In genomic region chr17:75557075-75557851, GRCh38 we compare ENCODE assay signal across 10 cellular contexts. TPM values are rescaled to one million over a fixed set of nuclear protein-coding genes. Genes with fewer than 3 reads are reported as not detected.
DNase-seq lines count a peak whose midpoint lies in the region; ATAC-seq, FAIRE-seq and TF ChIP-seq lines count a peak whose summit lies in the region.
"Had no signal": no experiment of that assay in that cellular context is flagged by ENCODE, and none has a peak within 500 bp of the region (broad histone marks: within the 10 kb centered on the region; RNA-seq: fewer than 3 reads in every experiment).

No MANE protein-coding gene starts in this region.

- H3K27me3 ChIP-seq in cardiac muscle cell = no peaks in the 10 kb centered on the region
- no peaks in the 10 kb centered on the region for H3K27me3 ChIP-seq in left ventricle myocardium inferior (ENCODE audit: low read depth)
- no peaks in the 10 kb centered on the region for H3K27me3 ChIP-seq in K562 (ENCODE audit: control insufficient read depth in 2 of 2, insufficient read depth in 2 of 2, low read length in 2 of 2)

- POLR2A ChIA-PET in K562 (lab: Yijun Ruan, JAX) = interaction anchor here (0.6 to 1.0 kb wide), 3 partner anchors 20 to 1880 kb away, joined by 3 to 4 read pairs (median 4); no protein-coding TSS in a partner anchor
- POLR2A ChIA-PET in T-cell (lab: Charles Lee) = no interaction called here
- POLR2A ChIA-PET in activated CD4-positive, alpha-beta T cell treated with anti-CD3 and anti-CD28 coated beads for 36 hours (lab: Charles Lee) = no interaction called here

- H3K9ac ChIP-seq in K562 (ENCODE audit: insufficient read depth in 1 of 2, low read depth in 2 of 2, low read length in 2 of 2) = peak overlapping the region in 1 of 2 experiments; percentile 81; a peak in 2 of 4 replicates

- H3K9me1 ChIP-seq in K562 (ENCODE audit: control insufficient read depth, insufficient read depth, low read length) = peaks cover 3% of the 10 kb centered on the region

- CTCF ChIA-PET in K562 (lab: Yijun Ruan, JAX; ENCODE audit: low intra/inter-chr PET ratio) = interaction anchor here (0.6 kb wide), 1 partner anchor 19 kb away, joined by 3 read pairs; no protein-coding TSS in a partner anchor
- CTCF ChIA-PET in T-cell (lab: Charles Lee) = no interaction called here
- CTCF ChIA-PET in activated CD4-positive, alpha-beta T cell treated with anti-CD3 and anti-CD28 coated beads for 36 hours (lab: Charles Lee) = interaction anchor here (1.5 kb wide), 1 partner anchor 44 kb away, joined by 5 read pairs; no protein-coding TSS in a partner anchor

- H3K27ac Mint-ChIP-seq in T-cell = no peak overlapping the region
- no peak overlapping the region for H3K27ac Mint-ChIP-seq in activated CD4-positive, alpha-beta T cell treated with anti-CD3 and anti-CD28 coated beads for 36 hours

- no peak for TF ChIP-seq CTCF in cardiac muscle cell (IDR thresholded peaks at IDR 0.05; ENCODE audit: low read depth, low read length)
- no peak for TF ChIP-seq CTCF in left ventricle myocardium inferior (IDR thresholded peaks at IDR 0.05; ENCODE audit: borderline replicate concordance)
- TF ChIP-seq CTCF in K562 (IDR thresholded peaks at IDR 0.05 in 2 of 3, conservative IDR thresholded peaks at IDR 0.05 in 1 of 3; ENCODE audit: insufficient read depth in 2 of 3, low read depth in 1 of 3, low read length in 3 of 3) = no peak

- H3K9me3 Mint-ChIP-seq in T-cell = no peaks in the 10 kb centered on the region
- no peaks in the 10 kb centered on the region for H3K9me3 Mint-ChIP-seq in activated CD4-positive, alpha-beta T cell treated with anti-CD3 and anti-CD28 coated beads for 36 hours (ENCODE audit: low read depth)

- H3K4me3 Mint-ChIP-seq in T-cell = no peak overlapping the region
- H3K4me3 Mint-ChIP-seq in activated CD4-positive, alpha-beta T cell treated with anti-CD3 and anti-CD28 coated beads for 36 hours = no peak overlapping the region

- DNase-seq in cardiac muscle cell (ENCODE audit: low read depth in 1 of 2, low spot score in 1 of 2) (peak; percentile 35 to 58), left ventricle myocardium inferior (no peak), K562 (ENCODE audit: extremely low read depth in 1 of 4, low spot score in 3 of 4) (peak; percentile 78 to 82 (median 78)), left lobe of liver (ENCODE audit: low spot score) (peak; percentile 97), ureter (ENCODE audit: low spot score) (peak; percentile 68), NCI-H345 treated with DMSO at 0.1 percent for 48 hours (lab: John Stamatoyannopoulos, UW; ENCODE audit: unreplicated experiment) (no peak), T-cell (no peak)
- no peak for DNase-seq in activated CD4-positive, alpha-beta T cell treated with anti-CD3 and anti-CD28 coated beads for 36 hours
- DNase-seq: NK-92 treated with Interleukin-12 subunit alpha and Interleukin-12 subunit beta, amount 100 ng/mL, for 24 hours; stimulated activated naive CD4-positive, alpha-beta T cell had no signal

- peaks cover 0 to 4% (median 0%) of the 10 kb centered on the region in 3 donors for H3K4me1 Mint-ChIP-seq in T-cell
- H3K4me1 Mint-ChIP-seq in activated CD4-positive, alpha-beta T cell treated with anti-CD3 and anti-CD28 coated beads for 36 hours = no peaks in the 10 kb centered on the region

- ATAC-seq in K562 = peak; percentile 85
- ATAC-seq in left lobe of liver = peak; percentile 68
- no peak for ATAC-seq in T-cell (replicated peaks in 1 of 4)
- ATAC-seq in activated CD4-positive, alpha-beta T cell treated with anti-CD3 and anti-CD28 coated beads for 36 hours = no peak

- WGBS in K562 (ENCODE audit: insufficient coverage, low coverage, missing lambda C conversion rate) = 41% methylated on average over 15 of the region's 15 CpGs

- no peaks in the 10 kb centered on the region for H3K79me2 ChIP-seq in K562 (ENCODE audit: control insufficient read depth, insufficient read depth, low read length)

- H3K27me3 Mint-ChIP-seq in T-cell = no peaks in the 10 kb centered on the region
- H3K27me3 Mint-ChIP-seq in activated CD4-positive, alpha-beta T cell treated with anti-CD3 and anti-CD28 coated beads for 36 hours = no peaks in the 10 kb centered on the region

- 0 out of 2 replicates have a peak overlapping the region, but pooled peaks have one; percentile 19 for H2AFZ ChIP-seq in K562 (ENCODE audit: low read depth, low read length)

- intact Hi-C loops in left ventricle myocardium inferior (cut with micrococcal nuclease) (no loop called here), K562 (cut with micrococcal nuclease) (no loop called here)
- intact Hi-C loops in activated CD4-positive, alpha-beta T cell treated with anti-CD3 and anti-CD28 coated beads for 36 hours (cut with DNase I, micrococcal nuclease) = no loop called here

- no peak for TF ChIP-seq RAD21 in K562 (CRISPR knock-in tag; conservative IDR thresholded peaks at IDR 0.05 in 1 of 2, IDR thresholded peaks at IDR 0.05 in 1 of 2)

- H3K4me2 ChIP-seq in K562 (ENCODE audit: insufficient read depth, low read length) = peak overlapping the region; percentile 38; the same call in 1 of the 2 replicates

- FAIRE-seq in K562 (lab: Jason Lieb, UNC) = peak; percentile 95

- H3K27ac ChIP-seq in cardiac muscle cell (peak overlapping the region; percentile 43), left ventricle myocardium inferior (replicated peaks) (no peak overlapping the region), K562 (ENCODE audit: extremely low read depth, low read depth, low read length) (no peak overlapping the region; the same call in 2 of the 3 replicates)

- in situ Hi-C loops in K562 (cut with MboI) = no loop called here

- no peak for TF ChIP-seq EP300 in K562 (IDR thresholded peaks at IDR 0.05; ENCODE audit: low read length)

- no peak for TF ChIP-seq POLR2A in K562 (conservative IDR thresholded peaks at IDR 0.05)

- H3K4me3 ChIP-seq in cardiac muscle cell = no peak overlapping the region
- H3K4me3 ChIP-seq in left ventricle myocardium inferior = no peak overlapping the region
- H3K4me3 ChIP-seq in K562 = no peak overlapping the region

- no TSS peak for BruUV-seq in K562 (replicated peaks; lab: Mats Ljungman, UMichigan)

- H3K9me3 ChIP-seq in cardiac muscle cell (ENCODE audit: low read depth) = no peaks in the 10 kb centered on the region
- no peaks in the 10 kb centered on the region for H3K9me3 ChIP-seq in left ventricle myocardium inferior (replicated peaks)
- no peaks in the 10 kb centered on the region for H3K9me3 ChIP-seq in K562 (replicated peaks; ENCODE audit: control insufficient read depth, insufficient read depth, low read depth, low read length)

- H4K20me1 ChIP-seq in K562 (replicated peaks; ENCODE audit: control insufficient read depth, insufficient read depth, low read length) = no peaks in the 10 kb centered on the region

- peaks cover 12% of the 10 kb centered on the region for H3K36me3 Mint-ChIP-seq in T-cell
- no peaks in the 10 kb centered on the region for H3K36me3 Mint-ChIP-seq in activated CD4-positive, alpha-beta T cell treated with anti-CD3 and anti-CD28 coated beads for 36 hours (ENCODE audit: low read depth)

- H3K4me1 ChIP-seq in cardiac muscle cell (ENCODE audit: low read depth) (peaks cover 23% of the 10 kb centered on the region), left ventricle myocardium inferior (peaks cover 4% of the 10 kb centered on the region), K562 (replicated peaks in 1 of 2; ENCODE audit: control insufficient read depth in 2 of 2, insufficient read depth in 2 of 2, low read length in 2 of 2) (peaks cover 20 to 53% of the 10 kb centered on the region in 2 experiments)

- H3K36me3 ChIP-seq in cardiac muscle cell (no peaks in the 10 kb centered on the region), left ventricle myocardium inferior (no peaks in the 10 kb centered on the region), K562 (ENCODE audit: control insufficient read depth, insufficient read depth, low read length) (no peaks in the 10 kb centered on the region)

RNA-seq across cellular contexts. Expression of gene MYO15B, which starts 30.3 kb away (rescaled TPM):
- total RNA-seq in cardiac muscle cell = 15.3 and 101 TPM in 2 replicates
- 21.3 and 49.2 TPM in 2 replicates for polyA plus RNA-seq in cardiac muscle cell
- total RNA-seq in left ventricle myocardium inferior = 43.0 TPM
- 8.9 and 39.4 TPM in 2 replicates for total RNA-seq in K562 (2011; cell fraction: chromatin; rRNA removed; ENCODE audit: low replicate concordance)
- total RNA-seq in K562 (2011; cell fraction: nucleolus; rRNA removed) = 22.5 and 24.7 TPM in 2 replicates
- total RNA-seq in K562 (2011; cell fraction: nucleoplasm; rRNA removed) = 11.1 and 14.7 TPM in 2 replicates
- 0.05 and 0.24 TPM in 2 replicates for total RNA-seq in K562 (2014; rRNA removed)
- 1.2 TPM in 1 of 2 replicates, not detected in the other for total RNA-seq in K562 (2014; rRNA removed; fragmentation: Illumina TruSeq; extraction: Trizol)
- 0.83 TPM in 2 replicates for total RNA-seq in K562 (2015; rRNA removed; fragmentation: Illumina TruSeq; extraction: Trizol)
- total RNA-seq in K562 (2021) = 1.5 and 3.1 TPM in 2 replicates
- 0.82 and 1.2 TPM in 2 replicates for polyA plus RNA-seq in K562 (2011; rRNA removed)
- polyA plus RNA-seq in K562 (2011; cell fraction: cytosol; rRNA removed) = 0.39 and 0.49 TPM in 2 replicates
- 15.0 and 17.9 TPM in 2 replicates for polyA plus RNA-seq in K562 (2011; cell fraction: nucleus; rRNA removed)
- 1.2 and 10.8 TPM in 2 replicates for polyA plus RNA-seq in K562 (2012)
- 0.12 and 0.76 TPM in 2 replicates for polyA plus RNA-seq in K562 (2014; fragmentation: Illumina TruSeq; extraction: Trizol)
- not detected for polyA plus RNA-seq in K562 (2014; fragmentation: Nextera tagmentation; extraction: Ambion mirVana)
- polyA plus RNA-seq in K562 (2014; rRNA removed) = 0.98 and 1.5 TPM in 2 replicates
- 0.70 and 1.0 TPM in 2 replicates for polyA minus RNA-seq in K562 (2011; rRNA and poly(A)+ RNA removed)
- not detected in 2 replicates for polyA minus RNA-seq in K562 (2011; cell fraction: cytosol; rRNA and poly(A)+ RNA removed)
- 7.7 and 8.5 TPM in 2 replicates for polyA minus RNA-seq in K562 (2011; cell fraction: nucleus; rRNA and poly(A)+ RNA removed)
- total RNA-seq in left lobe of liver = 34.2 TPM
- 267 TPM for total RNA-seq in ureter
- total RNA-seq in T-cell = 100 to 1,000 TPM; 171 to 382 (median 273) TPM
- 10 to 100 TPM; 20.8 to 22.4 TPM for total RNA-seq in activated CD4-positive, alpha-beta T cell treated with anti-CD3 and anti-CD28 coated beads for 36 hours

RNA-seq across cellular contexts. Expression of gene LLGL2, which starts 31.8 kb away (rescaled TPM):
- total RNA-seq in cardiac muscle cell (28.1 and 40.3 TPM in 2 replicates), left ventricle myocardium inferior (2.0 TPM), K562 (2014; rRNA removed) (17.9 and 19.5 TPM in 2 replicates), K562 (2014; rRNA removed; fragmentation: Illumina TruSeq; extraction: Trizol) (1.8 and 3.0 TPM in 2 replicates), K562 (2015; rRNA removed; fragmentation: Illumina TruSeq; extraction: Trizol) (10.2 and 11.8 TPM in 2 replicates), K562 (2021) (24.4 and 25.2 TPM in 2 replicates), left lobe of liver (90.6 TPM), ureter (94.0 TPM), T-cell (10 to 100 TPM; 31.2 to 75.7 (median 53.4) TPM)
- polyA plus RNA-seq in cardiac muscle cell (35.2 and 45.5 TPM in 2 replicates), K562 (2011; rRNA removed) (12.5 and 16.0 TPM in 2 replicates), K562 (2014; fragmentation: Illumina TruSeq; extraction: Trizol) (3.7 and 14.7 TPM in 2 replicates), K562 (2014; fragmentation: Nextera tagmentation; extraction: Ambion mirVana) (1 to 10 TPM in 1 of 2 experiments, under 1 TPM in 1; 0.32 to 1.3 TPM), K562 (2014; rRNA removed) (17.7 and 23.7 TPM in 2 replicates)
- total RNA-seq in K562 (2011; cell fraction: chromatin; rRNA removed; ENCODE audit: low replicate concordance) = 25.4 and 96.6 TPM in 2 replicates
- 63.3 and 66.7 TPM in 2 replicates for total RNA-seq in K562 (2011; cell fraction: nucleolus; rRNA removed)
- 38.1 and 42.6 TPM in 2 replicates for total RNA-seq in K562 (2011; cell fraction: nucleoplasm; rRNA removed)
- 14.3 and 34.7 TPM in 2 replicates for polyA plus RNA-seq in K562 (2011; cell fraction: cytosol; rRNA removed)
- 44.8 and 82.4 TPM in 2 replicates for polyA plus RNA-seq in K562 (2011; cell fraction: nucleus; rRNA removed)
- 14.8 and 26.6 TPM in 2 replicates for polyA plus RNA-seq in K562 (2012)
- polyA minus RNA-seq in K562 (2011; rRNA and poly(A)+ RNA removed) = 4.3 and 6.7 TPM in 2 replicates
- 10.6 and 11.3 TPM in 2 replicates for polyA minus RNA-seq in K562 (2011; cell fraction: cytosol; rRNA and poly(A)+ RNA removed)
- 21.3 and 23.8 TPM in 2 replicates for polyA minus RNA-seq in K562 (2011; cell fraction: nucleus; rRNA and poly(A)+ RNA removed)
- total RNA-seq in activated CD4-positive, alpha-beta T cell treated with anti-CD3 and anti-CD28 coated beads for 36 hours = 1 to 10 TPM; 7.1 to 9.6 TPM

RNA-seq across cellular contexts. Expression of gene TSEN54, which starts 40.9 kb away (rescaled TPM):
- total RNA-seq in cardiac muscle cell (70.5 and 88.8 TPM in 2 replicates), left ventricle myocardium inferior (6.8 TPM), K562 (2014; rRNA removed) (53.0 and 81.0 TPM in 2 replicates), K562 (2014; rRNA removed; fragmentation: Illumina TruSeq; extraction: Trizol) (34.6 and 48.9 TPM in 2 replicates), K562 (2015; rRNA removed; fragmentation: Illumina TruSeq; extraction: Trizol) (35.6 and 37.2 TPM in 2 replicates), K562 (2021) (58.0 and 64.3 TPM in 2 replicates), left lobe of liver (15.9 TPM), ureter (25.1 TPM), T-cell (10 to 100 TPM; 54.9 to 94.7 (median 67.6) TPM)
- polyA plus RNA-seq in cardiac muscle cell (52.8 and 64.4 TPM in 2 replicates), K562 (2011; rRNA removed) (57.6 and 62.0 TPM in 2 replicates), K562 (2014; fragmentation: Illumina TruSeq; extraction: Trizol) (40.0 and 41.6 TPM in 2 replicates), K562 (2014; fragmentation: Nextera tagmentation; extraction: Ambion mirVana) (10 to 100 TPM in 1 of 2 experiments, 1 to 10 TPM in 1; 5.9 to 13.6 TPM), K562 (2014; rRNA removed) (55.6 and 62.6 TPM in 2 replicates)
- total RNA-seq in K562 (2011; cell fraction: chromatin; rRNA removed; ENCODE audit: low replicate concordance) = 43.1 and 96.1 TPM in 2 replicates
- 63.2 and 67.5 TPM in 2 replicates for total RNA-seq in K562 (2011; cell fraction: nucleolus; rRNA removed)
- total RNA-seq in K562 (2011; cell fraction: nucleoplasm; rRNA removed) = 52.4 and 53.0 TPM in 2 replicates
- polyA plus RNA-seq in K562 (2011; cell fraction: cytosol; rRNA removed) = 56.9 and 82.8 TPM in 2 replicates
- 77.8 and 89.5 TPM in 2 replicates for polyA plus RNA-seq in K562 (2011; cell fraction: nucleus; rRNA removed)
- 38.5 and 39.9 TPM in 2 replicates for polyA plus RNA-seq in K562 (2012)
- polyA minus RNA-seq in K562 (2011; rRNA and poly(A)+ RNA removed) = 23.1 and 38.9 TPM in 2 replicates
- 16.1 and 23.9 TPM in 2 replicates for polyA minus RNA-seq in K562 (2011; cell fraction: cytosol; rRNA and poly(A)+ RNA removed)
- 14.4 and 17.5 TPM in 2 replicates for polyA minus RNA-seq in K562 (2011; cell fraction: nucleus; rRNA and poly(A)+ RNA removed)
- total RNA-seq in activated CD4-positive, alpha-beta T cell treated with anti-CD3 and anti-CD28 coated beads for 36 hours = 10 to 100 TPM; 29.2 to 35.1 TPM

RNA-seq across cellular contexts. Expression of gene CASKIN2, which starts 41.9 kb away (rescaled TPM):
- 24.4 and 31.2 TPM in 2 replicates for total RNA-seq in cardiac muscle cell
- 18.1 and 27.3 TPM in 2 replicates for polyA plus RNA-seq in cardiac muscle cell
- total RNA-seq in left ventricle myocardium inferior = 34.3 TPM
- total RNA-seq in K562 (2011; cell fraction: chromatin; rRNA removed; ENCODE audit: low replicate concordance) = 7.8 and 33.3 TPM in 2 replicates
- 14.5 and 19.7 TPM in 2 replicates for total RNA-seq in K562 (2011; cell fraction: nucleolus; rRNA removed)
- 6.2 and 10.0 TPM in 2 replicates for total RNA-seq in K562 (2011; cell fraction: nucleoplasm; rRNA removed)
- 2.3 and 3.5 TPM in 2 replicates for total RNA-seq in K562 (2014; rRNA removed)
- total RNA-seq in K562 (2014; rRNA removed; fragmentation: Illumina TruSeq; extraction: Trizol) = 1.1 and 1.3 TPM in 2 replicates
- 2.1 and 2.3 TPM in 2 replicates for total RNA-seq in K562 (2015; rRNA removed; fragmentation: Illumina TruSeq; extraction: Trizol)
- total RNA-seq in K562 (2021) = 12.2 and 14.5 TPM in 2 replicates
- 1.9 and 2.2 TPM in 2 replicates for polyA plus RNA-seq in K562 (2011; rRNA removed)
- 1.2 and 1.5 TPM in 2 replicates for polyA plus RNA-seq in K562 (2011; cell fraction: cytosol; rRNA removed)
- polyA plus RNA-seq in K562 (2011; cell fraction: nucleus; rRNA removed) = 6.5 and 13.9 TPM in 2 replicates
- 4.8 and 5.2 TPM in 2 replicates for polyA plus RNA-seq in K562 (2012)
- 2.5 and 5.7 TPM in 2 replicates for polyA plus RNA-seq in K562 (2014; fragmentation: Illumina TruSeq; extraction: Trizol)
- polyA plus RNA-seq in K562 (2014; fragmentation: Nextera tagmentation; extraction: Ambion mirVana) = under 1 TPM; 0.01 to 0.04 TPM
- 3.0 and 5.1 TPM in 2 replicates for polyA plus RNA-seq in K562 (2014; rRNA removed)
- polyA minus RNA-seq in K562 (2011; rRNA and poly(A)+ RNA removed) = 1.8 and 1.9 TPM in 2 replicates
- polyA minus RNA-seq in K562 (2011; cell fraction: cytosol; rRNA and poly(A)+ RNA removed) = 3.8 and 8.4 TPM in 2 replicates
- 8.6 and 9.6 TPM in 2 replicates for polyA minus RNA-seq in K562 (2011; cell fraction: nucleus; rRNA and poly(A)+ RNA removed)
- 26.4 TPM for total RNA-seq in left lobe of liver
- total RNA-seq in ureter = 60.8 TPM
- total RNA-seq in T-cell = under 1 TPM; 0.28 to 0.88 (median 0.85) TPM
- 1 to 10 TPM; 2.9 to 3.0 TPM for total RNA-seq in activated CD4-positive, alpha-beta T cell treated with anti-CD3 and anti-CD28 coated beads for 36 hours

Comparison
In these comparisons a context has a peak if more than half of its experiments do, and no peak if none do; other contexts are left out.
1. DNase-seq: peak in cardiac muscle cell (2 of 2), K562 (4 of 4), left lobe of liver (single experiment) and ureter (single experiment); none in left ventricle myocardium inferior (single experiment), NCI-H345 treated with DMSO at 0.1 percent for 48 hours (single experiment), T-cell (0 of 34) and activated CD4-positive, alpha-beta T cell treated with anti-CD3 and anti-CD28 coated beads for 36 hours (single experiment).
2. ATAC-seq: peak in K562 (single experiment) and left lobe of liver (single experiment); none in T-cell (0 of 4) and activated CD4-positive, alpha-beta T cell treated with anti-CD3 and anti-CD28 coated beads for 36 hours (single experiment).
3. CTCF ChIA-PET loops: an anchor here in K562 (0.6 kb wide) and activated CD4-positive, alpha-beta T cell treated with anti-CD3 and anti-CD28 coated beads for 36 hours (1.5 kb wide); none called in T-cell.